Comparison of ENCODE assay signal across 8 cellular contexts in genomic region chr20:49610701-49611538, GRCh38. TPM values are rescaled to one million over a fixed set of nuclear protein-coding genes. Genes with fewer than 3 reads are reported as not detected.
DNase-seq lines count a peak whose midpoint lies in the region; ATAC-seq and TF ChIP-seq lines count a peak whose summit lies in the region.

No MANE protein-coding gene starts in this region.

- H3K9me3 ChIP-seq in OCI-LY3 (ENCODE audit: insufficient read depth, low read length), result no peaks in the 10 kb centered on the region

- peak overlapping the region; percentile 69 for H3K4me2 ChIP-seq in OCI-LY3 (ENCODE audit: low read length)

- H3K27ac ChIP-seq in HL-60 (replicated peaks), result peak overlapping the region; percentile 13; the same call in 1 of the 2 replicates
- no peak overlapping the region for H3K27ac ChIP-seq in OCI-LY3 (ENCODE audit: low read length)

- peak overlapping the region; percentile 57 for H3K9ac ChIP-seq in OCI-LY3 (ENCODE audit: low read length)

- peaks cover 12% of the 10 kb centered on the region for H3K4me1 ChIP-seq in OCI-LY3 (ENCODE audit: low read length)

- no peaks in the 10 kb centered on the region for H3K9me3 Mint-ChIP-seq in naive thymus-derived CD8-positive, alpha-beta T cell

- peak; percentile 65 to 71 for ATAC-seq in naive thymus-derived CD8-positive, alpha-beta T cell

- TF ChIP-seq CTCF in HL-60 (IDR thresholded peaks at IDR 0.05; ENCODE audit: insufficient read depth, low read length), result peak; percentile 82
- TF ChIP-seq CTCF in OCI-LY3 (IDR thresholded peaks at IDR 0.05; ENCODE audit: low read depth, low read length), result peak; percentile 100

- H3K4me1 Mint-ChIP-seq in naive thymus-derived CD8-positive, alpha-beta T cell, result peaks cover 8 to 20% (median 16%) of the 10 kb centered on the region in 4 donors

- peak overlapping the region; percentile 3 to 73 (median 49) for H3K4me3 Mint-ChIP-seq in naive thymus-derived CD8-positive, alpha-beta T cell

- no peaks in the 10 kb centered on the region for H3K79me2 ChIP-seq in OCI-LY3 (ENCODE audit: low read length)

- H3K27me3 ChIP-seq in HL-60 (ENCODE audit: insufficient read depth, poor library complexity, severe bottlenecking), result no peaks in the 10 kb centered on the region
- H3K27me3 ChIP-seq in OCI-LY3 (ENCODE audit: low read depth, low read length), result peaks cover 19% of the 10 kb centered on the region

- POLR2A ChIA-PET in naive thymus-derived CD8-positive, alpha-beta T cell (lab: Charles Lee), result interaction anchor here (1.2 kb wide), 1 partner anchor 325 kb away, joined by 3 read pairs; the partner anchor contains the start of gene RNF114

- peak; percentile 74 for DNase-seq in NK-92 treated with Interleukin-12 subunit alpha and Interleukin-12 subunit beta, amount 100 ng/mL, for 24 hours (lab: John Stamatoyannopoulos, UW)
- DNase-seq in NK-92 (lab: John Stamatoyannopoulos, UW; ENCODE audit: unreplicated experiment), result no peak
- DNase-seq in HL-60 (ENCODE audit: low read depth in 1 of 2, low spot score in 1 of 2), result peak; percentile 72 to 82
- peak; percentile 73 for DNase-seq in activated T-cell treated with anti-CD3 and anti-CD28 coated beads for 24 hours (ENCODE audit: low read depth)
- peak; percentile 83 to 89 for DNase-seq in erythroblast (lab: John Stamatoyannopoulos, UW)
- DNase-seq in naive thymus-derived CD8-positive, alpha-beta T cell, result peak; percentile 44 to 77 (median 64)
- DNase-seq in stimulated activated naive CD4-positive, alpha-beta T cell treated with Interleukin-2 at 50 U/mL for 16 hours (lab: John Stamatoyannopoulos, UW), result peak; percentile 64

- H3K27ac Mint-ChIP-seq in naive thymus-derived CD8-positive, alpha-beta T cell, result peak overlapping the region in 3 of 10 donors; percentile 13 to 47 (median 27)

- no peak for TF ChIP-seq POLR2A in erythroblast (IDR thresholded peaks at IDR 0.05; ENCODE audit: low read length)

- peak overlapping the region; percentile 67 for H2AFZ ChIP-seq in OCI-LY3 (ENCODE audit: low read depth, low read length)

- H4K20me1 ChIP-seq in OCI-LY3 (ENCODE audit: insufficient read depth, low read length), result no peaks in the 10 kb centered on the region

- H3K4me3 ChIP-seq in HL-60 (replicated peaks; ENCODE audit: insufficient read depth, low read length), result peak overlapping the region; percentile 24; the same call in 1 of the 2 replicates
- H3K4me3 ChIP-seq in OCI-LY3 (ENCODE audit: low read length), result peak overlapping the region; percentile 62

- H3K36me3 ChIP-seq in OCI-LY3 (replicated peaks; ENCODE audit: low read depth, low read length), result no peaks in the 10 kb centered on the region

- H3K36me3 Mint-ChIP-seq in naive thymus-derived CD8-positive, alpha-beta T cell, result no peaks in the 10 kb centered on the region

- H3K27me3 Mint-ChIP-seq in naive thymus-derived CD8-positive, alpha-beta T cell, result peaks cover 6 to 22% (median 8%) of the 10 kb centered on the region in 5 donors

RNA-seq across cellular contexts. Expression of gene PTGIS, which starts 43.0 kb away (rescaled TPM):
- not detected for total RNA-seq in naive thymus-derived CD8-positive, alpha-beta T cell
- polyA plus RNA-seq in naive thymus-derived CD8-positive, alpha-beta T cell, result not detected
